ENCODE assay signal across 9 cellular contexts in the genomic region with DNA sequence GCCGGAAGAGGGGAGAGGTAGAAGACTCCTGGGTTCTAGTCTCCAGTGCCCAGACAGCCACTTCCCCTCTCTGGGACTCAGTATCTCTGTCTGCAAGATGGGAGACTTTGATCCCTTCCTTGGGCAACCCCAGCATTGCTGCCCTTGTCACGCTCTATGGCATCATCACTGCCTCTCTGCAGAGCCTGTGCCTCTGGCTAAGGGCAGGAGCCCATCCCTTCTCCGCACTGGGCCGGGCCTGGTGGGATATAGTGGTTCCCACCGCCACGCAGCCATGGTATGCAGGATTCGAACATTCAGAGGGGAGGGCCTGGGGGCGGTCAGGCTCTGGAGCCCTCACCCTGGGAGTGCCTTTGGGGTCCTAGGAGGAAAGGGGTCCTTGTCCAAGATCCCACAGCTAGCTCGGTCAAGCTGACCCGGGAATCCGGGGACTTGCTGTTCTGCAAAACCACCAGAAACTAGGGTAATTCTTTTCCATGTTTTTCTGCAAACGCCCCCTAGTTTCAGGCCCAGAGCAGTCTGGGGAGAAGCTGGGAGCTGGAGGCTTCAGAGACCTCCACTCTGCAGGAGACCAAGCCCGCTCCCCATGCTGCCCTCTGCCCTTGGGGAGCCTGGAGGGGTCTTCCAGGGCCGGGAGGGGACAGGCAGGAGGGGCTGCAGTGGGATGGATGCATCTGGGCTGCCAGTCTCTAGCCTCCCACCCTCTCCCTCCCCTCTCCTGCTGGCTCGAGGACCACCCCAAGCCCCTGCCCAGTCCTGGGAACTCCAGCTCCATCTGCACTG. TPM values are rescaled to one million over a fixed set of nuclear protein-coding genes. Genes with fewer than 3 reads are reported as not detected.
DNase-seq lines count a peak whose midpoint lies in the region; ATAC-seq and TF ChIP-seq lines count a peak whose summit lies in the region.
"Had no signal": no experiment of that assay in that cellular context is flagged by ENCODE, and none has a peak within 500 bp of the region (broad histone marks: within the 10 kb centered on the region; RNA-seq: fewer than 3 reads in every experiment).

No MANE protein-coding gene starts in this region.

- H3K9ac ChIP-seq in liver (ENCODE audit: low read depth in 1 of 2, low read length in 2 of 2) (peak overlapping the region in 1 of 2 donors; percentile 10), smooth muscle cell (ENCODE audit: low read depth) (no peak overlapping the region), SK-N-SH (no peak overlapping the region)

- DNase-seq in GM23338 (ENCODE audit: low spot score), result peak; percentile 33
- no peak for DNase-seq in body of pancreas
- DNase-seq in smooth muscle cell (lab: John Stamatoyannopoulos, UW; ENCODE audit: unreplicated experiment), result no peak
- DNase-seq in DMS53 treated with DMSO at 0.1 percent for 48 hours (lab: John Stamatoyannopoulos, UW; ENCODE audit: unreplicated experiment), result no peak
- no peak for DNase-seq in activated naive CD4-positive, alpha-beta T cell treated with Interleukin-2 at 50 U/mL for 16 hours
- no peak for DNase-seq in SKM-1 treated with dmso at 0.1 percent for 144 hours (lab: John Stamatoyannopoulos, UW; ENCODE audit: unreplicated experiment)
- no peak for DNase-seq in SK-N-SH
- DNase-seq: Kasumi-1 had no signal

- H3K36me3 ChIP-seq in GM23338 (ENCODE audit: insufficient read depth), result no peaks in the 10 kb centered on the region
- no peaks in the 10 kb centered on the region for H3K36me3 ChIP-seq in body of pancreas (replicated peaks in 1 of 2; ENCODE audit: insufficient read depth in 1 of 2, low read depth in 2 of 2)
- H3K36me3 ChIP-seq in liver (ENCODE audit: control insufficient read depth in 4 of 4, insufficient read depth in 3 of 4, low read depth in 1 of 4, low read length in 3 of 4), result no peaks in the 10 kb centered on the region
- no peaks in the 10 kb centered on the region for H3K36me3 ChIP-seq in smooth muscle cell (ENCODE audit: low read depth)
- H3K36me3 ChIP-seq in SK-N-SH (replicated peaks in 1 of 2; ENCODE audit: control insufficient read depth in 1 of 2, insufficient read depth in 2 of 2, low read length in 1 of 2), result no peaks in the 10 kb centered on the region

- TF ChIP-seq RAD21 in liver (IDR thresholded peaks at IDR 0.05) (no peak), SK-N-SH (IDR thresholded peaks at IDR 0.05; ENCODE audit: low read length) (no peak)

- POLR2A ChIA-PET in SK-N-SH (lab: Yijun Ruan, JAX), result no interaction called here

- H3K27ac ChIP-seq in GM23338 (ENCODE audit: low read depth) (peak overlapping the region; percentile 99), body of pancreas (peak overlapping the region; percentile 66 to 83 (median 80)), liver (ENCODE audit: low read depth in 1 of 2, low read length in 2 of 2) (peak overlapping the region; percentile 53 to 72), smooth muscle cell (ENCODE audit: low read depth) (peak overlapping the region; percentile 89), SK-N-SH (ENCODE audit: low read depth in 2 of 2, low read length in 1 of 2) (no peak overlapping the region)

- H3K4me3 ChIP-seq in GM23338, result no peak overlapping the region; the same call in 1 of the 2 replicates
- H3K4me3 ChIP-seq in body of pancreas, result no peak overlapping the region
- no peak overlapping the region for H3K4me3 ChIP-seq in liver (ENCODE audit: low read depth in 1 of 3, low read length in 3 of 3)
- H3K4me3 ChIP-seq in smooth muscle cell, result no peak overlapping the region
- no peak overlapping the region for H3K4me3 ChIP-seq in SK-N-SH (ENCODE audit: low read depth in 2 of 2, low read length in 1 of 2)

- TF ChIP-seq POLR2A in body of pancreas (IDR thresholded peaks at IDR 0.05), result no peak

- TF ChIP-seq CTCF in GM23338 (conservative IDR thresholded peaks at IDR 0.05; ENCODE audit: low read depth in 2 of 2) (peak in 1 of 2 experiments; percentile 23; a peak in 2 of 4 replicates), body of pancreas (IDR thresholded peaks at IDR 0.05) (no peak), liver (IDR thresholded peaks at IDR 0.05; ENCODE audit: low read depth, low read length, missing input control) (no peak), smooth muscle cell (IDR thresholded peaks at IDR 0.05; ENCODE audit: borderline replicate concordance, insufficient read depth, poor library complexity, severe bottlenecking) (no peak), SK-N-SH (IDR thresholded peaks at IDR 0.05) (no peak)

- peaks cover 2% of the 10 kb centered on the region; the same call in 1 of the 3 replicates for H3K36me3 Mint-ChIP-seq in GM23338 (ENCODE audit: low read depth)

- H4K20me1 ChIP-seq in GM23338 (replicated peaks; ENCODE audit: insufficient read depth) (no peaks in the 10 kb centered on the region), smooth muscle cell (ENCODE audit: low read depth) (no peaks in the 10 kb centered on the region), SK-N-SH (ENCODE audit: insufficient read depth) (no peaks in the 10 kb centered on the region)

- H3K4me1 Mint-ChIP-seq in GM23338, result peaks cover 76% of the 10 kb centered on the region

- H3K9me3 ChIP-seq in body of pancreas (no peaks in the 10 kb centered on the region), liver (ENCODE audit: control insufficient read depth in 4 of 4, low read length in 3 of 4) (no peaks in the 10 kb centered on the region), smooth muscle cell (replicated peaks; ENCODE audit: low read depth) (no peaks in the 10 kb centered on the region), SK-N-SH (no peaks in the 10 kb centered on the region)

- H3K79me2 ChIP-seq in GM23338 (replicated peaks; ENCODE audit: insufficient read depth) (no peaks in the 10 kb centered on the region), smooth muscle cell (ENCODE audit: low read depth) (no peaks in the 10 kb centered on the region), SK-N-SH (ENCODE audit: insufficient read depth) (no peaks in the 10 kb centered on the region)

- no peaks in the 10 kb centered on the region for H3K27me3 ChIP-seq in GM23338 (ENCODE audit: insufficient read depth)
- no peaks in the 10 kb centered on the region for H3K27me3 ChIP-seq in body of pancreas
- no peaks in the 10 kb centered on the region for H3K27me3 ChIP-seq in liver (ENCODE audit: control insufficient read depth in 4 of 4, insufficient read depth in 4 of 4, low read length in 3 of 4)
- H3K27me3 ChIP-seq in smooth muscle cell (ENCODE audit: low read depth), result no peaks in the 10 kb centered on the region
- H3K27me3 ChIP-seq in SK-N-SH (ENCODE audit: insufficient read depth), result no peaks in the 10 kb centered on the region

- no peak overlapping the region for H3K4me3 Mint-ChIP-seq in GM23338

- H3F3A ChIP-seq in GM23338 (replicated peaks; ENCODE audit: low read depth) (peaks cover 17% of the 10 kb centered on the region), smooth muscle cell (ENCODE audit: low read depth) (peaks cover 23% of the 10 kb centered on the region), SK-N-SH (replicated peaks; ENCODE audit: insufficient read depth) (peaks cover 4% of the 10 kb centered on the region)

- H2AFZ ChIP-seq in GM23338 (peak overlapping the region; percentile 38; the same call in 1 of the 2 replicates), smooth muscle cell (ENCODE audit: low read depth) (no peak overlapping the region), SK-N-SH (ENCODE audit: low read depth) (no peak overlapping the region)

- no peak for TF ChIP-seq EP300 in SK-N-SH (IDR thresholded peaks at IDR 0.05; ENCODE audit: borderline replicate concordance in 1 of 2, low read depth in 1 of 2, low read length in 1 of 2)

- WGBS in body of pancreas, 2 donors, result 80 to 92% methylated on average over 1 to 15 of the region's 15 CpGs
- 91% methylated on average over 15 of the region's 15 CpGs for WGBS in liver
- WGBS in smooth muscle cell (ENCODE audit: low lambda C conversion rate), result 87% methylated on average over 14 of the region's 15 CpGs
- 83% methylated on average over 1 of the region's 15 CpGs for WGBS in SK-N-SH (ENCODE audit: low lambda C conversion rate)

- H3K4me2 ChIP-seq in GM23338 (peak overlapping the region; percentile 80), smooth muscle cell (no peak overlapping the region), SK-N-SH (no peak overlapping the region)

- H3K9me2 ChIP-seq in GM23338 (ENCODE audit: insufficient read depth), result no peaks in the 10 kb centered on the region
- no peaks in the 10 kb centered on the region for H3K9me2 ChIP-seq in SK-N-SH

- peak overlapping the region; percentile 95 for H3K27ac Mint-ChIP-seq in GM23338

- CTCF ChIA-PET in SK-N-SH (lab: Yijun Ruan, JAX), result interaction anchor here (1.2 kb wide), 1 partner anchor 139 kb away, joined by 3 read pairs; no protein-coding TSS in a partner anchor

- no peak for ATAC-seq in GM23338
- no peak for ATAC-seq in body of pancreas

- intact Hi-C loops in body of pancreas (cut with DNase I), result no loop called here

- H3K27me3 Mint-ChIP-seq in GM23338 (ENCODE audit: insufficient read depth, low read depth, poor library complexity), result peaks cover 26% of the 10 kb centered on the region

- peaks cover 47% of the 10 kb centered on the region for H3K4me1 ChIP-seq in GM23338 (ENCODE audit: insufficient read depth)
- H3K4me1 ChIP-seq in body of pancreas, result peaks cover 42% of the 10 kb centered on the region
- H3K4me1 ChIP-seq in liver (ENCODE audit: control insufficient read depth in 4 of 4, insufficient read depth in 4 of 4, low read length in 3 of 4), result peaks cover 0 to 29% (median 2%) of the 10 kb centered on the region in 4 donors
- H3K4me1 ChIP-seq in smooth muscle cell (ENCODE audit: low read depth), result peaks cover 28% of the 10 kb centered on the region
- H3K4me1 ChIP-seq in SK-N-SH (ENCODE audit: control insufficient read depth in 1 of 2, insufficient read depth in 2 of 2, low read depth in 1 of 2, low read length in 1 of 2), result peaks cover 0 to 9% of the 10 kb centered on the region in 2 experiments; a peak in 2 of 4 replicates

- H3K9me3 Mint-ChIP-seq in GM23338, result peaks cover 3% of the 10 kb centered on the region; the same call in 1 of the 3 replicates

TF ChIP-seq in GM23338, 12 proteins besides CTCF, POLR2A, EP300 and RAD21 (continues in another document):
- TF ChIP-seq CREB1 (CRISPR knock-in tag; IDR thresholded peaks at IDR 0.05; ENCODE audit: low read depth) (no peak), ZNF114 (CRISPR knock-in tag; IDR thresholded peaks at IDR 0.05) (no peak)

TF ChIP-seq in liver, 16 proteins besides CTCF, POLR2A, EP300 and RAD21 (continues in another document):
- TF ChIP-seq FOXA2 (IDR thresholded peaks at IDR 0.05) (no peak), YY1 (IDR thresholded peaks at IDR 0.05) (no peak), JUND (IDR thresholded peaks at IDR 0.05) (no peak)

TF ChIP-seq in SK-N-SH, 30 proteins besides CTCF, POLR2A, EP300 and RAD21 (continues in another document):
- no peak for TF ChIP-seq FOXM1 (IDR thresholded peaks at IDR 0.05; ENCODE audit: low read depth)

RNA-seq across cellular contexts. Expression of a gene that starts 24.4 kb away (rescaled TPM):
- 11.5 and 12.7 TPM in 2 replicates for total RNA-seq in GM23338 (2014; rRNA removed; shearing (Covaris generic))
- polyA plus RNA-seq in GM23338 (2016; fragmentation: Nextera tagmentation; extraction: Ambion mirVana), result 2.6 and 2.8 TPM in 2 replicates
- total RNA-seq in body of pancreas, result 10 to 100 TPM; 38.1 to 41.2 TPM
- 10 to 100 TPM; 15.9 to 21.8 TPM for total RNA-seq in liver
- polyA plus RNA-seq in liver, result 10 to 100 TPM in 1 of 2 donors, 1 to 10 TPM in 1; 2.2 to 14.0 TPM
- total RNA-seq in smooth muscle cell, result 0.40 and 4.8 TPM in 2 replicates
- 1.7 and 2.2 TPM in 2 replicates for polyA plus RNA-seq in smooth muscle cell
- 2.3 and 2.7 TPM in 2 replicates for polyA plus RNA-seq in SK-N-SH (2012; rRNA removed)
- polyA plus RNA-seq in SK-N-SH (2012; cell fraction: cytosol; rRNA removed), result 1.4 and 2.3 TPM in 2 replicates
- 8.3 and 9.9 TPM in 2 replicates for polyA plus RNA-seq in SK-N-SH (2012; cell fraction: nucleus; rRNA removed)

Comparison
In these comparisons a context has a peak if more than half of its experiments do, and no peak if none do; other contexts are left out.
1. H3K27ac ChIP-seq: peak in GM23338 (single experiment), body of pancreas (4 of 4), liver (2 of 2) and smooth muscle cell (single experiment); none in SK-N-SH (0 of 2).